In genomic region chr5:91170266-91170665, GRCh38 we compare ENCODE assay signal across 16 cellular contexts.
A peak's percentile ranks its signal among the peaks of the same experiment; 100 is the strongest.
DNase-seq lines count a peak whose midpoint lies in the region; ATAC-seq and TF ChIP-seq lines count a peak whose summit lies in the region.
"Had no signal": no experiment of that assay in that cellular context is flagged by ENCODE, and none has a peak within 500 bp of the region (broad histone marks: within the 10 kb centered on the region; RNA-seq: fewer than 3 reads in every experiment).

No MANE protein-coding gene starts in this region.

- no TSS peak for BruUV-seq in A673 (replicated peaks; lab: Mats Ljungman, UMichigan)

- TF ChIP-seq CTCF in A673 (conservative IDR thresholded peaks at IDR 0.05; ENCODE audit: low read depth, low read length) (no peak), GM23338 (conservative IDR thresholded peaks at IDR 0.05; ENCODE audit: low read depth in 2 of 2) (no peak), fibroblast of mammary gland (conservative IDR thresholded peaks at IDR 0.05; ENCODE audit: control insufficient read depth, insufficient read depth, low read depth, low read length) (no peak)

- no peaks in the 10 kb centered on the region for H3K9me3 ChIP-seq in A673 (ENCODE audit: low read depth, low read length, poor library complexity, severe bottlenecking)
- H3K9me3 ChIP-seq: stomach had no signal

- H3K27me3 ChIP-seq in A673 (replicated peaks; ENCODE audit: insufficient read depth, low read depth, low read length, poor library complexity) (no peaks in the 10 kb centered on the region), GM23338 (ENCODE audit: insufficient read depth) (no peaks in the 10 kb centered on the region)
- H3K27me3 ChIP-seq: stomach had no signal

- H3K4me1 ChIP-seq in A673 (ENCODE audit: insufficient read depth, low read length, poor library complexity, severe bottlenecking) (peaks cover 35% of the 10 kb centered on the region), GM23338 (ENCODE audit: insufficient read depth) (peaks cover 14% of the 10 kb centered on the region)

- no peaks in the 10 kb centered on the region for H3K36me3 ChIP-seq in A673 (ENCODE audit: insufficient read depth, low read length, poor library complexity, severe bottlenecking)
- H3K36me3 ChIP-seq in GM23338 (ENCODE audit: insufficient read depth): no peaks in the 10 kb centered on the region
- H3K36me3 ChIP-seq: stomach had no signal

- no peak overlapping the region for H3K4me2 ChIP-seq in GM23338

- ATAC-seq in GM23338: no peak
- no peak for ATAC-seq in GM21381 (IDR thresholded peaks at IDR 0.05; ENCODE audit: unreplicated experiment)
- ATAC-seq: CD8-positive, alpha-beta T cell had no signal

- H3K27ac ChIP-seq in A673 (ENCODE audit: low read depth, low read length, poor library complexity, severe bottlenecking): peak overlapping the region; percentile 28
- H3K27ac ChIP-seq in GM23338 (ENCODE audit: low read depth): 0 out of 2 replicates have a peak overlapping the region, but pooled peaks have one; percentile 15
- H3K27ac ChIP-seq in substantia nigra (ENCODE audit: low read depth, low read length, poor library complexity, severe bottlenecking): no peak overlapping the region
- H3K27ac ChIP-seq: stomach had no signal

- H3K4me3 ChIP-seq in A673 (ENCODE audit: low read depth, low read length, poor library complexity, severe bottlenecking) (no peak overlapping the region), GM23338 (no peak overlapping the region), fibroblast of mammary gland (ENCODE audit: control insufficient read depth, low read depth, low read length) (no peak overlapping the region)
- H3K4me3 ChIP-seq: stomach had no signal

- no peaks in the 10 kb centered on the region for H3F3A ChIP-seq in GM23338 (replicated peaks; ENCODE audit: low read depth)

- DNase-seq in A673 (ENCODE audit: low spot score) (peak; percentile 78), GM23338 (ENCODE audit: low spot score) (no peak), fibroblast of mammary gland (ENCODE audit: low read depth) (peak; percentile 91), iPS-NIHi11 (ENCODE audit: low spot score) (no peak), T-helper 9 cell (no peak), substantia nigra (lab: John Stamatoyannopoulos, UW) (no peak)
- no peak for DNase-seq in T-helper 2 cell treated with Interferon-gamma antibody and Interleukin-4, amounts not matched to agents 5 μg/mL and 100 μg/mL, for 36 hours (ENCODE audit: low spot score)
- DNase-seq: CD8-positive, alpha-beta T cell; effector CD8-positive, alpha-beta T cell; immature natural killer cell; NCI-H524 treated with DMSO at 0.1 percent for 48 hours; stimulated activated CD4-positive, alpha-beta T cell treated with anti-CD3 and anti-CD28 coated beads, Interleukin-15, amount 100 ng/mL, for 24 hours; stomach had no signal

- no peaks in the 10 kb centered on the region for H3K36me3 Mint-ChIP-seq in GM23338 (ENCODE audit: low read depth)
- no peaks in the 10 kb centered on the region for H3K36me3 Mint-ChIP-seq in T-helper 2 cell treated with Interferon-gamma antibody and Interleukin-4, amounts not matched to agents 5 μg/mL and 100 μg/mL, for 36 hours (ENCODE audit: low read depth)
- H3K36me3 Mint-ChIP-seq: CD8-positive, alpha-beta T cell; immature natural killer cell had no signal

- no peak overlapping the region for H3K27ac Mint-ChIP-seq in GM23338
- peak overlapping the region; percentile 64 for H3K27ac Mint-ChIP-seq in T-helper 2 cell treated with Interferon-gamma antibody and Interleukin-4, amounts not matched to agents 5 μg/mL and 100 μg/mL, for 36 hours
- H3K27ac Mint-ChIP-seq: CD8-positive, alpha-beta T cell; immature natural killer cell; nephron; T-helper 1 cell treated with Interleukin-12 subunit alpha and Interleukin-12 subunit beta and Interleukin-4 antibody, amounts not matched to agents 30 μg/mL and 1 μg/mL, for 36 hours had no signal

- no peak overlapping the region for H3K4me3 Mint-ChIP-seq in GM23338
- H3K4me3 Mint-ChIP-seq in T-helper 2 cell treated with Interferon-gamma antibody and Interleukin-4, amounts not matched to agents 5 μg/mL and 100 μg/mL, for 36 hours: no peak overlapping the region
- H3K4me3 Mint-ChIP-seq: CD8-positive, alpha-beta T cell; immature natural killer cell; nephron; T-helper 1 cell treated with Interleukin-12 subunit alpha and Interleukin-12 subunit beta and Interleukin-4 antibody, amounts not matched to agents 30 μg/mL and 1 μg/mL, for 36 hours had no signal

- no peaks in the 10 kb centered on the region for H3K9me3 Mint-ChIP-seq in GM23338
- no peaks in the 10 kb centered on the region for H3K9me3 Mint-ChIP-seq in T-helper 2 cell treated with Interferon-gamma antibody and Interleukin-4, amounts not matched to agents 5 μg/mL and 100 μg/mL, for 36 hours
- H3K9me3 Mint-ChIP-seq: CD8-positive, alpha-beta T cell; immature natural killer cell; nephron; T-helper 1 cell treated with Interleukin-12 subunit alpha and Interleukin-12 subunit beta and Interleukin-4 antibody, amounts not matched to agents 30 μg/mL and 1 μg/mL, for 36 hours had no signal

- intact Hi-C loops in A673 (cut with micrococcal nuclease; ENCODE audit: unreplicated experiment): no loop called here

- CTCF ChIA-PET in A673 (lab: Charles Lee): no interaction called here

- peaks cover 24% of the 10 kb centered on the region for H3K4me1 Mint-ChIP-seq in GM23338
- H3K4me1 Mint-ChIP-seq in T-helper 2 cell treated with Interferon-gamma antibody and Interleukin-4, amounts not matched to agents 5 μg/mL and 100 μg/mL, for 36 hours (ENCODE audit: low read depth): peaks cover 16% of the 10 kb centered on the region

- H3K79me2 ChIP-seq in GM23338 (replicated peaks; ENCODE audit: insufficient read depth): no peaks in the 10 kb centered on the region

- no peaks in the 10 kb centered on the region for H3K9me2 ChIP-seq in GM23338 (ENCODE audit: insufficient read depth)

- POLR2A ChIA-PET in A673 (lab: Charles Lee; ENCODE audit: low non-redundant PET): no interaction called here

- H2AFZ ChIP-seq in GM23338: no peak overlapping the region

- peaks cover 3% of the 10 kb centered on the region for H3K27me3 Mint-ChIP-seq in GM23338 (ENCODE audit: insufficient read depth, low read depth, poor library complexity)
- H3K27me3 Mint-ChIP-seq in T-helper 2 cell treated with Interferon-gamma antibody and Interleukin-4, amounts not matched to agents 5 μg/mL and 100 μg/mL, for 36 hours (ENCODE audit: low read depth): no peaks in the 10 kb centered on the region

- H4K20me1 ChIP-seq in GM23338 (replicated peaks; ENCODE audit: insufficient read depth): no peaks in the 10 kb centered on the region

TF ChIP-seq in GM23338, 12 proteins besides CTCF, POLR2A, EP300 and RAD21 (continues in another document):
- TF ChIP-seq NANOG (IDR thresholded peaks at IDR 0.05; ENCODE audit: borderline replicate concordance) (no peak), REST (IDR thresholded peaks at IDR 0.05; ENCODE audit: unreplicated experiment) (no peak), ZNF114 (CRISPR knock-in tag; IDR thresholded peaks at IDR 0.05) (no peak)

Comparison
In these comparisons a context has a peak if more than half of its experiments do, and no peak if none do; other contexts are left out.
1. DNase-seq: peak in A673 (single experiment) and fibroblast of mammary gland (single experiment); none in GM23338 (single experiment), T-helper 2 cell treated with Interferon-gamma antibody and Interleukin-4, amounts not matched to agents 5 μg/mL and 100 μg/mL, for 36 hours (single experiment), iPS-NIHi11 (single experiment), T-helper 9 cell (single experiment) and substantia nigra (0 of 49).